Comparison of ENCODE assay signal across 22 cellular contexts in the genomic region with DNA sequence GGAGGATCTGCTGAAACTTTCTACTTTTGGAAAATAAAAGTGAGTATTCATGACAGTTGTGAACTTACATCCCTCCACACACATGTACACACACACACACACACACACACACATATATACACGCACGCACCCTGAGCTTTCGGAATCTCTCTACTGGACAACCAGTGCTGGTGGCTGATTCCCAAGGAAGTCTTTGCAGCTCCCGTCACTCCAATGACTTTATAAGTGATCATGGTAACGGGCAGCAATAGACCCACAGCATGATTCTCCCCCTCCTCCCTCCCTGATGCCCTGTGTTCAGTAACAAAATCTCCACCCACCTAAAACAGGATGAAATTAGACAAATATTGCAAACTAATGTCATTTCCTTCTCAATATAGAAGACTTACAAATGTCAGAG.
"Had no signal": no experiment of that assay in that cellular context is flagged by ENCODE, and none has a peak within 500 bp of the region (broad histone marks: within the 10 kb centered on the region; RNA-seq: fewer than 3 reads in every experiment).

No MANE protein-coding gene starts in this region.

- ATAC-seq: activated CD8-positive, alpha-beta T cell treated with anti-CD3 and anti-CD28 coated beads, Interleukin-2, amount 10 ng/mL, durations not matched to agents 7 days and 5 days; activated naive CD4-positive, alpha-beta T cell treated with anti-CD3 and anti-CD28 coated beads, Interleukin-2, amount 50 U/mL, for 72 hours; left ventricle myocardium superior; stimulated activated memory B cell treated with anti-CD40 and anti-IgM and Interleukin-4, amounts not matched to agents 10 μg/mL and 1 μg/mL and 100 μg/mL, for 72 hours had no signal

- H3K27me3 ChIP-seq: adrenal gland, ascending aorta, upper lobe of left lung had no signal

- DNase-seq: activated CD4-positive, alpha-beta T cell treated with anti-CD3 and anti-CD28 coated beads for 1 hour; activated CD4-positive, alpha-beta T cell treated with anti-CD3 and anti-CD28 coated beads, Interleukin-2, amount 50 U/mL, for 1 hour; activated CD8-positive, alpha-beta T cell treated with anti-CD3 and anti-CD28 coated beads, Interleukin-2, amount 10 ng/mL, durations not matched to agents 7 days and 5 days; activated T-cell treated with anti-CD3 and anti-CD28 coated beads, Interleukin-2, amount 50 U/mL, for 1 hour; adrenal gland; central memory CD4-positive, alpha-beta T cell; dermis blood vessel endothelial cell; effector memory CD4-positive, alpha-beta T cell; hypothalamus; left ventricle myocardium superior; mammary epithelial cell; occipital lobe; stimulated activated CD4-positive, alpha-beta T cell treated with anti-CD3 and anti-CD28 coated beads, Interleukin-2, amount 100 ng/mL, for 24 hours; T-helper 1 cell; T-helper 9 cell; upper lobe of left lung had no signal

- H3K9me3 ChIP-seq: adrenal gland, ascending aorta, prostate gland, thoracic aorta, upper lobe of left lung had no signal

- H3K36me3 ChIP-seq: adrenal gland, ascending aorta, prostate gland, thoracic aorta, upper lobe of left lung had no signal

- H3K4me3 ChIP-seq: adrenal gland, ascending aorta, prostate gland, skin epidermis, thoracic aorta, upper lobe of left lung had no signal

- H3K4me1 ChIP-seq: adrenal gland, prostate gland, upper lobe of left lung had no signal

- H3K27ac ChIP-seq: adrenal gland, ascending aorta, prostate gland, thoracic aorta, upper lobe of left lung had no signal
